8 cellular contexts compared by ENCODE assay signal in the genomic region with DNA sequence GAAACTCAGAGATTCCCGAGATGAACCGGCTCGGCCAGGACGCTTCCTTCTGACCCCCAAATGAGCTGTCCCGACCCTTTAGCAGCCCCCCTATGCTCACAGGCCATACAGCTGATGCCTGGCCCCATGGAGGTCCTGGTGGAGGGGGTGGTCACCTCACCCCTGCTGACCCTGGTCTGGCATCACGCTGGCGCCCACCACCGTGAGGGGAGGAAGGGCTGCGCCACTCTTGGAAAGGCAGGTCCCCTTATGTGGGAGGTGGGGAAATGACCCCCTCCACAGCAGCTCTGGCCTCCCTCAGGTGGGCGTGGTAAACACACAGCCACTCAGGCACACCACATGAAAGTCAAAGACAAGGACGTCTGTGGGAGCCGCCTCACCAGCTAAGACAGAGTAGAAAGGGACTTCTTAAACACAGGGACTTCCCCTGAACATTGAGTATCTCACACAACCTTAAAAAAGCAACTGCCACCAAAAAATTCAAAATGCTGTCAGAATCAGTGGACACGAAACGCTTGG.
A peak's percentile ranks its signal among the peaks of the same experiment; 100 is the strongest.
DNase-seq lines count a peak whose midpoint lies in the region; ATAC-seq and TF ChIP-seq lines count a peak whose summit lies in the region.

No MANE protein-coding gene starts in this region.

- peaks cover 4% of the 10 kb centered on the region for H3K9me3 Mint-ChIP-seq in nephron progenitor cell

- in situ Hi-C loops in GM13977 (cut with MboI; ENCODE audit: low pct_unique_long_range_greater_than_20kb, low sequenced_read_pairs, unreplicated experiment): no loop called here

- TF ChIP-seq CTCF in GM13977 (IDR thresholded peaks at IDR 0.05; ENCODE audit: extremely low read depth, insufficient read depth, missing control alignments) (no peak), nephron progenitor cell (IDR thresholded peaks at IDR 0.05) (no peak)

- ATAC-seq in HG02759 (IDR thresholded peaks at IDR 0.05; ENCODE audit: unreplicated experiment): peak; percentile 69
- ATAC-seq in GM21515 (IDR thresholded peaks at IDR 0.05; ENCODE audit: unreplicated experiment): no peak
- ATAC-seq in GM21367 (IDR thresholded peaks at IDR 0.05; ENCODE audit: unreplicated experiment): no peak

- DNase-seq in GM13977 (ENCODE audit: low spot score): peak; percentile 76
- DNase-seq in activated CD8-positive, alpha-beta memory T cell treated with anti-CD3 and anti-CD28 coated beads, Interleukin-2, amount 50 U/mL, for 4 hours: peak; percentile 33
- DNase-seq in nephron progenitor cell: no peak
- no peak for DNase-seq in NCI-H526 (lab: John Stamatoyannopoulos, UW)
- DNase-seq in T-helper 9 cell: no peak

- peaks cover 13% of the 10 kb centered on the region for H3K27me3 Mint-ChIP-seq in nephron progenitor cell (ENCODE audit: low read depth, poor library complexity)

- H3K27ac Mint-ChIP-seq in nephron progenitor cell: peak overlapping the region; percentile 30

- no peaks in the 10 kb centered on the region for H3K36me3 Mint-ChIP-seq in nephron progenitor cell (ENCODE audit: low read depth)

- H3K4me1 Mint-ChIP-seq in nephron progenitor cell: peaks cover 14% of the 10 kb centered on the region

- H3K4me3 Mint-ChIP-seq in nephron progenitor cell: no peak overlapping the region

Comparison
In these comparisons a context has a peak if more than half of its experiments do, and no peak if none do; other contexts are left out.
1. DNase-seq: peak in GM13977 (single experiment) and activated CD8-positive, alpha-beta memory T cell treated with anti-CD3 and anti-CD28 coated beads, Interleukin-2, amount 50 U/mL, for 4 hours (single experiment); none in nephron progenitor cell (single experiment), NCI-H526 (0 of 2) and T-helper 9 cell (single experiment).